In the genomic region with DNA sequence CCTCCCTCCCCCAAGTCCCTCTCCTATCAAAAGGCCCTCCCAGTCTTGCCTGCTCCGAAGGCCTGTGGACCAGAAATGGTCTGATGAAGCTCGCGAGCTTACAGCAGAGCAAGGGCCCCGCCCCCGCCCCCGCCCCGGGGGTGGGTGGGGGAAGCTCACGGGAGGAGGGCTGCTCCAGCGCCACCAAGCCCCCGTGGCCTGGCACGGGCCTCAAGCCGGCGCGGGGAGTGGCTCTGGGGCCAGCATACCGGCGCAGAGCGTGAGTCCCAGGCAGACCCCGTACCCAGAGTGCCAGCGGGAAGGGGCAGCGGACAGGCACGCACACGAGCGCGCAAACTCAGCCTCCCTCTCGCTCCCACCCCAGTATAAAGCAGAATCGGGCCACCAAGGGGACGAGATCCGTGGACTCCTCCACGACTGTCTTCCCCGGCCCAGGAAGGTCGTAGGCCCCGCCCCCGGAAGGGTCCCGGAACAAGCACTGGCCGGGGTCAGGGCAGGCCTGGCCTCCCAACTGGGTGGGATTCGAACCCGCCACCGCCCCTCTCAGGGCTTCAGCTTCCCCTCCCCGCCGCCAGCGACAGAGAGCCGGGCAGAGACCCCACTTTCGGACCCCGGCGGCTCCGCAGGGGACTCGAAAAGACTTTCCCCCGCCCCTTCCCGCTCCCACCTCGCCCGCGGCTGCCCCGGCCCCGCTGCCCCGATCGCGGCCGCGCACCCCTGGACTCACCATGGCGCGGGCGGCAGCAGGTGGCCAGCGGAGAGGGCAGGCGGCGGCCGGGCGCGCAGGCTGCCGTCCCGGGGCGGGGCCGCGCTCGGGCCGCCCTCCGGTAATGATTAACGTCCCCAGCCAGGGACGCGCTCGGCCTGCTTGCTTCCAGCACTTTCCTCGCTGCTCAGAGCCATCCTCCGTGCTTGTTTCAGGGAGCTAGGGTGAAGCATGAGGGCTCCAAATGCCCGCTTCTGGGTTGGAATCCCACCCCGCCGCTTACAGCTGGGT, we compare ENCODE assay signal across 1 cellular context.
TF ChIP-seq lines count a peak whose summit lies in the region.

Gene PCBD1, minus strand, starts transcription at position 762 of the 997 bp plus-strand sequence. Its CDS starts 32 bp downstream, at position 730.

TF ChIP-seq in HepG2, 621 proteins besides CTCF, POLR2A, EP300 and RAD21 (continued from another document and continues in another):
- peak; percentile 65; the same call in 1 of the 2 replicates for TF ChIP-seq ZNF609 (CRISPR knock-in tag; IDR thresholded peaks at IDR 0.05; ENCODE audit: borderline replicate concordance)
- no peak; the same call in 1 of the 2 replicates for TF ChIP-seq ZNF784 (CRISPR knock-in tag; IDR thresholded peaks at IDR 0.05; ENCODE audit: borderline replicate concordance)
- TF ChIP-seq ZNF558 (CRISPR knock-in tag; IDR thresholded peaks at IDR 0.05; ENCODE audit: borderline replicate concordance), result 0 out of 2 replicates have a peak, but pooled peaks have one; percentile 76
- no peak for TF ChIP-seq SSRP1 (CRISPR knock-in tag; IDR thresholded peaks at IDR 0.05)
- no peak for TF ChIP-seq KAT7 (CRISPR knock-in tag; IDR thresholded peaks at IDR 0.05; ENCODE audit: borderline replicate concordance)
- peak; percentile 86 for TF ChIP-seq ZMAT3 (CRISPR knock-in tag; conservative IDR thresholded peaks at IDR 0.05)
- TF ChIP-seq RFXANK (CRISPR knock-in tag; IDR thresholded peaks at IDR 0.05), result no peak
- TF ChIP-seq BHLHE40 (IDR thresholded peaks at IDR 0.05; ENCODE audit: low read length), result peak; percentile 55
- peak in 1 of 2 experiments; percentile 38; a peak in 2 of 4 replicates for TF ChIP-seq KLF16 (CRISPR knock-in tag; IDR thresholded peaks at IDR 0.05)
- no peak for TF ChIP-seq ZNF749 (CRISPR knock-in tag; IDR thresholded peaks at IDR 0.05; ENCODE audit: borderline replicate concordance)
- no peak for TF ChIP-seq KLF11 (CRISPR knock-in tag; IDR thresholded peaks at IDR 0.05)
- TF ChIP-seq, protein P1, sequence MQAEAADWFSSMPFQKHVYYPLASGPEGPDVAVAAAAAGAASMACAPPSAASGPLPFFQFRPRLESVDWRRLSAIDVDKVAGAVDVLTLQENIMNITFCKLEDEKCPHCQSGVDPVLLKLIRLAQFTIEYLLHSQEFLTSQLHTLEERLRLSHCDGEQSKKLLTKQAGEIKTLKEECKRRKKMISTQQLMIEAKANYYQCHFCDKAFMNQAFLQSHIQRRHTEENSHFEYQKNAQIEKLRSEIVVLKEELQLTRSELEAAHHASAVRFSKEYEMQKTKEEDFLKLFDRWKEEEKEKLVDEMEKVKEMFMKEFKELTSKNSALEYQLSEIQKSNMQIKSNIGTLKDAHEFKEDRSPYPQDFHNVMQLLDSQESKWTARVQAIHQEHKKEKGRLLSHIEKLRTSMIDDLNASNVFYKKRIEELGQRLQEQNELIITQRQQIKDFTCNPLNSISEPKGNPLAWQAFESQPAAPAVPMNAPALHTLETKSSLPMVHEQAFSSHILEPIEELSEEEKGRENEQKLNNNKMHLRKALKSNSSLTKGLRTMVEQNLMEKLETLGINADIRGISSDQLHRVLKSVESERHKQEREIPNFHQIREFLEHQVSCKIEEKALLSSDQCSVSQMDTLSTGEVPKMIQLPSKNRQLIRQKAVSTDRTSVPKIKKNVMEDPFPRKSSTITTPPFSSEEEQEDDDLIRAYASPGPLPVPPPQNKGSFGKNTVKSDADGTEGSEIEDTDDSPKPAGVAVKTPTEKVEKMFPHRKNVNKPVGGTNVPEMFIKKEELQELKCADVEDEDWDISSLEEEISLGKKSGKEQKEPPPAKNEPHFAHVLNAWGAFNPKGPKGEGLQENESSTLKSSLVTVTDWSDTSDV (CRISPR knock-in tag; IDR thresholded peaks at IDR 0.05), result 0 out of 2 replicates have a peak, but pooled peaks have one; percentile 53
- TF ChIP-seq HDAC6 (IDR thresholded peaks at IDR 0.05; ENCODE audit: low read depth, low read length), result no peak
- TF ChIP-seq ZNF747 (CRISPR knock-in tag; IDR thresholded peaks at IDR 0.05; ENCODE audit: borderline replicate concordance), result peak; percentile 41; the same call in 1 of the 2 replicates
- peak; percentile 67 for TF ChIP-seq YY1 (IDR thresholded peaks at IDR 0.05; ENCODE audit: insufficient read depth, insufficient replicate concordance, low read depth, low read length)
- peak; percentile 48; the same call in 1 of the 3 replicates for TF ChIP-seq MXI1 (IDR thresholded peaks at IDR 0.05; ENCODE audit: borderline replicate concordance, low read depth, low read length)
- 0 out of 2 replicates have a peak, but pooled peaks have one; percentile 44 for TF ChIP-seq AKAP8 (CRISPR knock-in tag; IDR thresholded peaks at IDR 0.05)
- TF ChIP-seq ZBTB21 (CRISPR knock-in tag; IDR thresholded peaks at IDR 0.05), result peak; percentile 12; the same call in 1 of the 2 replicates
- TF ChIP-seq REXO4 (CRISPR knock-in tag; IDR thresholded peaks at IDR 0.05; ENCODE audit: borderline replicate concordance), result no peak
- no peak for TF ChIP-seq SCMH1 (CRISPR knock-in tag; IDR thresholded peaks at IDR 0.05; ENCODE audit: borderline replicate concordance)
- peak; percentile 88; the same call in 1 of the 2 replicates for TF ChIP-seq PAX8 (CRISPR knock-in tag; IDR thresholded peaks at IDR 0.05; ENCODE audit: borderline replicate concordance)
- no peak for TF ChIP-seq HNRNPUL1 (IDR thresholded peaks at IDR 0.05; ENCODE audit: low read depth, low read length)
- TF ChIP-seq LCORL (IDR thresholded peaks at IDR 0.05), result no peak
- 0 out of 2 replicates have a peak, but pooled peaks have one; percentile 33 for TF ChIP-seq LCORL (CRISPR knock-in tag; IDR thresholded peaks at IDR 0.05)
- TF ChIP-seq EEA1 (CRISPR knock-in tag; IDR thresholded peaks at IDR 0.05; ENCODE audit: borderline replicate concordance), result no peak
- no peak for TF ChIP-seq ZNF160 (CRISPR knock-in tag; IDR thresholded peaks at IDR 0.05)
- no peak for TF ChIP-seq HNF4G (IDR thresholded peaks at IDR 0.05; ENCODE audit: borderline replicate concordance, low read depth, low read length)
- TF ChIP-seq HNF4G (CRISPR knock-in tag; IDR thresholded peaks at IDR 0.05; ENCODE audit: borderline replicate concordance, low read depth), result 0 out of 2 replicates have a peak, but pooled peaks have one; percentile 25
- no peak for TF ChIP-seq ZNF33B (CRISPR knock-in tag; IDR thresholded peaks at IDR 0.05)
- 0 out of 2 replicates have a peak, but pooled peaks have one; percentile 36 for TF ChIP-seq TERF1 (CRISPR knock-in tag; IDR thresholded peaks at IDR 0.05)
- TF ChIP-seq ZNF296 (CRISPR knock-in tag; conservative IDR thresholded peaks at IDR 0.05), result no peak
- TF ChIP-seq TOPORS (CRISPR knock-in tag; IDR thresholded peaks at IDR 0.05), result no peak
- TF ChIP-seq, protein P2, sequence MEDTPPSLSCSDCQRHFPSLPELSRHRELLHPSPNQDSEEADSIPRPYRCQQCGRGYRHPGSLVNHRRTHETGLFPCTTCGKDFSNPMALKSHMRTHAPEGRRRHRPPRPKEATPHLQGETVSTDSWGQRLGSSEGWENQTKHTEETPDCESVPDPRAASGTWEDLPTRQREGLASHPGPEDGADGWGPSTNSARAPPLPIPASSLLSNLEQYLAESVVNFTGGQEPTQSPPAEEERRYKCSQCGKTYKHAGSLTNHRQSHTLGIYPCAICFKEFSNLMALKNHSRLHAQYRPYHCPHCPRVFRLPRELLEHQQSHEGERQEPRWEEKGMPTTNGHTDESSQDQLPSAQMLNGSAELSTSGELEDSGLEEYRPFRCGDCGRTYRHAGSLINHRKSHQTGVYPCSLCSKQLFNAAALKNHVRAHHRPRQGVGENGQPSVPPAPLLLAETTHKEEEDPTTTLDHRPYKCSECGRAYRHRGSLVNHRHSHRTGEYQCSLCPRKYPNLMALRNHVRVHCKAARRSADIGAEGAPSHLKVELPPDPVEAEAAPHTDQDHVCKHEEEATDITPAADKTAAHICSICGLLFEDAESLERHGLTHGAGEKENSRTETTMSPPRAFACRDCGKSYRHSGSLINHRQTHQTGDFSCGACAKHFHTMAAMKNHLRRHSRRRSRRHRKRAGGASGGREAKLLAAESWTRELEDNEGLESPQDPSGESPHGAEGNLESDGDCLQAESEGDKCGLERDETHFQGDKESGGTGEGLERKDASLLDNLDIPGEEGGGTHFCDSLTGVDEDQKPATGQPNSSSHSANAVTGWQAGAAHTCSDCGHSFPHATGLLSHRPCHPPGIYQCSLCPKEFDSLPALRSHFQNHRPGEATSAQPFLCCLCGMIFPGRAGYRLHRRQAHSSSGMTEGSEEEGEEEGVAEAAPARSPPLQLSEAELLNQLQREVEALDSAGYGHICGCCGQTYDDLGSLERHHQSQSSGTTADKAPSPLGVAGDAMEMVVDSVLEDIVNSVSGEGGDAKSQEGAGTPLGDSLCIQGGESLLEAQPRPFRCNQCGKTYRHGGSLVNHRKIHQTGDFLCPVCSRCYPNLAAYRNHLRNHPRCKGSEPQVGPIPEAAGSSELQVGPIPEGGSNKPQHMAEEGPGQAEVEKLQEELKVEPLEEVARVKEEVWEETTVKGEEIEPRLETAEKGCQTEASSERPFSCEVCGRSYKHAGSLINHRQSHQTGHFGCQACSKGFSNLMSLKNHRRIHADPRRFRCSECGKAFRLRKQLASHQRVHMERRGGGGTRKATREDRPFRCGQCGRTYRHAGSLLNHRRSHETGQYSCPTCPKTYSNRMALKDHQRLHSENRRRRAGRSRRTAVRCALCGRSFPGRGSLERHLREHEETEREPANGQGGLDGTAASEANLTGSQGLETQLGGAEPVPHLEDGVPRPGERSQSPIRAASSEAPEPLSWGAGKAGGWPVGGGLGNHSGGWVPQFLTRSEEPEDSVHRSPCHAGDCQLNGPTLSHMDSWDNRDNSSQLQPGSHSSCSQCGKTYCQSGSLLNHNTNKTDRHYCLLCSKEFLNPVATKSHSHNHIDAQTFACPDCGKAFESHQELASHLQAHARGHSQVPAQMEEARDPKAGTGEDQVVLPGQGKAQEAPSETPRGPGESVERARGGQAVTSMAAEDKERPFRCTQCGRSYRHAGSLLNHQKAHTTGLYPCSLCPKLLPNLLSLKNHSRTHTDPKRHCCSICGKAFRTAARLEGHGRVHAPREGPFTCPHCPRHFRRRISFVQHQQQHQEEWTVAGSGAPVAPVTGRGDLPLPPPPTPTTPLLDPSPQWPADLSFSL (CRISPR knock-in tag; IDR thresholded peaks at IDR 0.05), result no peak
- no peak for TF ChIP-seq FOSL2 (CRISPR knock-in tag; IDR thresholded peaks at IDR 0.05)
- no peak for TF ChIP-seq WIZ (CRISPR knock-in tag; IDR thresholded peaks at IDR 0.05)
- TF ChIP-seq, protein P3, sequence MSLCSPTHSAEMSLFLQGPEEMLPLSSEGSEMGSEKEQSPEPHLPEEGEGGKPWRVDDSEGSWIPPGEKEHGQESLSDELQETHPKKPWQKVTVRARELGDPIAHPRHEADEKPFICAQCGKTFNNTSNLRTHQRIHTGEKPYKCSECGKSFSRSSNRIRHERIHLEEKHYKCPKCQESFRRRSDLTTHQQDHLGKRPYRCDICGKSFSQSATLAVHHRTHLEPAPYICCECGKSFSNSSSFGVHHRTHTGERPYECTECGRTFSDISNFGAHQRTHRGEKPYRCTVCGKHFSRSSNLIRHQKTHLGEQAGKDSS (CRISPR knock-in tag; IDR thresholded peaks at IDR 0.05; ENCODE audit: borderline replicate concordance, low read depth), result no peak
- 0 out of 2 replicates have a peak, but pooled peaks have one; percentile 29 for TF ChIP-seq ZNF430 (CRISPR knock-in tag; IDR thresholded peaks at IDR 0.05)
- TF ChIP-seq, protein P4, sequence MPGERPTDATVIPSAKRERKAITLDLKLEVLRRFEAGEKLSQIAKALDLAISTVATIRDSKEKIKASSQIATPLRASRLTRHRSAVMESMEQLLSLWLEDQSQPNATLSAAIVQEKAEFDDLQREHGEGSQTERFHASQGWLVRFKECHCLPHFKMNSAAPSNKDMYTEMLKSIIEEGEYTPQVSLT (CRISPR knock-in tag; IDR thresholded peaks at IDR 0.05; ENCODE audit: borderline replicate concordance, low read depth), result no peak
- no peak for TF ChIP-seq TEAD2 (CRISPR knock-in tag; IDR thresholded peaks at IDR 0.05)
- no peak for TF ChIP-seq ZNF530 (CRISPR knock-in tag; IDR thresholded peaks at IDR 0.05; ENCODE audit: low read depth)
- no peak; the same call in 1 of the 2 replicates for TF ChIP-seq HOXA3 (CRISPR knock-in tag; IDR thresholded peaks at IDR 0.05)
- no peak for TF ChIP-seq MTA3 (CRISPR knock-in tag; IDR thresholded peaks at IDR 0.05)
- TF ChIP-seq ZNF616 (CRISPR knock-in tag; IDR thresholded peaks at IDR 0.05; ENCODE audit: low read depth), result no peak
